7 cellular contexts compared by ENCODE assay signal in the genomic region with DNA sequence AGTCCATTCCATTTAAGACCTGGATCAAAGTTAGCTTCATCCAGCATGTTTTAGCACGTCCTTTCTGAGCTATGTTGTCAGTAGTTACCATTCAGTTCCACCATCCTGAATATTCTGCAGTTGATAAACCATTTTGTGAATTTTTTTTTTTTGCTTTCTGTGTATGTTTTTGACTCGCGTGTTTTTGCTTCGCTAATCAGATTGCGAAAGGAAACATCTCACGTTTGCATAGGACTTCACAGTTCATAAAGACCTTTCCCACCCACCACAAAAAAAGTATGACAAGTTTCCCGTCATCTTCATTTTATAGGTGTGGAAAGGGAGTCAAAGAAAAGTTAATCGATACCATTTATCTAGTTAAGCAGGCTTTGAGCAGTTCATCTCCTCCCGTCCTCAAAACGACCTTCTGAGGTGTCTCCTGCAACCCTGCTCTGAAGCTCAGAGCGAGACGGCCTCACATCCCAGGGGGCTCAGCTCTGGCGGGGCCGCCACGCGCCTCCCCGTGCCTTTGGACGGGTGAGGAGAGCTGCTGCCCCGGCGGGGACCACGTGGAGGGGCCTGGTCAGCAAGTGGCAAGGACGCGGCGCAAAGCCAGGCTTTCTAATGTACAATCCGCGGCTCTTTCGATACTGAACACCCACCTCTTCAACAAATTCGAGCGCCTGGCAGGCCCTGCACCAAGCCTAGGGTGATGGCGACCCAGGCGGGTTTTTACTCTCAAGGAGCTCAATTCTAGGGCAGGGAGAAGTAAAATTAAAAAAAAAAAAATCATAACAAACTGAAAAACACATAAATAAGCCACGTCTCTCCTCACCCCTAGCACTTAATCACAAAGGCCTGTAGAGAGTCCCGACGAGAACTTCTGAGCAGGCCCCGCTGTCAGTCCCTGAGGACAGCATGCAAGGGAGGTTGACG. TPM values are rescaled to one million over a fixed set of nuclear protein-coding genes. Genes with fewer than 3 reads are reported as not detected.
DNase-seq lines count a peak whose midpoint lies in the region; ATAC-seq and TF ChIP-seq lines count a peak whose summit lies in the region.

No MANE protein-coding gene starts in this region.

- peak overlapping the region; percentile 93 for H2AFZ ChIP-seq in osteoblast (ENCODE audit: low read length)

- H3K27me3 ChIP-seq in foreskin keratinocyte (no peaks in the 10 kb centered on the region), osteoblast (ENCODE audit: insufficient read depth, low read length) (no peaks in the 10 kb centered on the region)

- H3K27ac ChIP-seq in foreskin keratinocyte, result peak overlapping the region; percentile 23
- peak overlapping the region; percentile 98 for H3K27ac ChIP-seq in osteoblast (ENCODE audit: low read depth, low read length)

- H3K9me3 ChIP-seq in osteoblast (ENCODE audit: low read depth, low read length), result no peaks in the 10 kb centered on the region

- H3K4me2 ChIP-seq in osteoblast (ENCODE audit: insufficient read depth, low read length), result peak overlapping the region; percentile 82

- H4K20me1 ChIP-seq in osteoblast (ENCODE audit: insufficient read depth, low read length), result peaks cover 28% of the 10 kb centered on the region

- peaks cover 36% of the 10 kb centered on the region for H3K79me2 ChIP-seq in osteoblast (ENCODE audit: insufficient read depth, low read length)

- H3K4me1 ChIP-seq in foreskin keratinocyte, result peaks cover 26% of the 10 kb centered on the region
- peaks cover 34% of the 10 kb centered on the region for H3K4me1 ChIP-seq in osteoblast (ENCODE audit: insufficient read depth, low read length)

- peak overlapping the region; percentile 70 for H3K4me3 ChIP-seq in GM12875 (ENCODE audit: low read depth, low read length)
- peak overlapping the region; percentile 97 for H3K4me3 ChIP-seq in osteoblast (ENCODE audit: insufficient read depth, low read length)

- peak; percentile 21 for ATAC-seq in HG03439 (IDR thresholded peaks at IDR 0.05; ENCODE audit: unreplicated experiment)
- no peak for ATAC-seq in foreskin keratinocyte

- TF ChIP-seq CTCF in GM12875 (IDR thresholded peaks at IDR 0.05; ENCODE audit: borderline replicate concordance, insufficient read depth, low read depth, low read length), result no peak
- no peak for TF ChIP-seq CTCF in foreskin keratinocyte (conservative IDR thresholded peaks at IDR 0.05)
- TF ChIP-seq CTCF in osteoblast (IDR thresholded peaks at IDR 0.05; ENCODE audit: extremely low read depth, low read depth, low read length), result no peak

- peak; percentile 4 to 5 for DNase-seq in activated T-helper 1 cell treated with anti-CD3 and anti-CD28 coated beads, Interleukin-2, amount 50 U/mL, for 16 hours (ENCODE audit: low read depth in 1 of 2, low spot score in 1 of 2)
- DNase-seq in foreskin keratinocyte (no peak), osteoblast (ENCODE audit: insufficient read length, low spot score, missing footprints) (peak; percentile 73), cerebellar nuclear complex (lab: John Stamatoyannopoulos, UW) (no peak), glomerular visceral epithelial cell (ENCODE audit: extremely low spot score) (no peak)

- H3K36me3 ChIP-seq in osteoblast (ENCODE audit: insufficient read depth, low read length), result peaks cover 9% of the 10 kb centered on the region

RNA-seq across cellular contexts. Expression of a gene that starts 1.0 kb away (rescaled TPM):
- total RNA-seq in foreskin keratinocyte (38.5 and 50.9 TPM in 2 replicates), osteoblast (125 and 130 TPM in 2 replicates)
- polyA plus RNA-seq in foreskin keratinocyte, result 17.9 and 19.1 TPM in 2 replicates

RNA-seq across cellular contexts. Expression of a gene that starts 32.2 kb away (rescaled TPM):
- total RNA-seq in foreskin keratinocyte, result 4.1 and 5.5 TPM in 2 replicates
- 3.6 and 4.4 TPM in 2 replicates for polyA plus RNA-seq in foreskin keratinocyte
- total RNA-seq in osteoblast, result 3.6 and 3.8 TPM in 2 replicates

Comparison
In these comparisons a context has a peak if more than half of its experiments do, and no peak if none do; other contexts are left out.
1. DNase-seq: peak in activated T-helper 1 cell treated with anti-CD3 and anti-CD28 coated beads, Interleukin-2, amount 50 U/mL, for 16 hours (2 of 2) and osteoblast (single experiment); none in foreskin keratinocyte (0 of 2), cerebellar nuclear complex (0 of 2) and glomerular visceral epithelial cell (single experiment).